16 cellular contexts compared by ENCODE assay signal in the genomic region with DNA sequence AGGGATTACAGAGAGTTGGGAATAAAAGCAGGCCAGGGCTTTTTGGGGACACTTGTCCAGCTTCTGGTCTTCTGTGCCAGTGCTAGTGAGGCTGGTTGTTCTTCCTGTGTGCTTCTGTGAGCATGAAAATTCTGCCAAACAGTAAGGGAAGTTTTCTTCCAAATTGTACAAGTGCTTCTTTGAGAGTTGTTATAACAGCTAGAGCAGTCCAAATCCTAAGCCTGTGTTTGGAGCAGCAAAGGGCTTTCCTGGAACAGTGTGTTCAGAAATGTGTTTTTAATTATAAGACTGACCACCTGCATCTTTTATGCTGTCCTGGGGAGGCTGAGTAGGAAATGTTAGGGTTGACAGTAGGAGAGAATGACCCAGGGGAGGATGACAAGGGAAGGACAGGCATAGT.
DNase-seq lines count a peak whose midpoint lies in the region; ATAC-seq and TF ChIP-seq lines count a peak whose summit lies in the region.
"Had no signal": no experiment of that assay in that cellular context is flagged by ENCODE, and none has a peak within 500 bp of the region (broad histone marks: within the 10 kb centered on the region; RNA-seq: fewer than 3 reads in every experiment).

No MANE protein-coding gene starts in this region.

- no peaks in the 10 kb centered on the region for H3K9me2 ChIP-seq in Loucy (replicated peaks; ENCODE audit: low read depth, low read length)

- H3K4me3 ChIP-seq in Loucy (ENCODE audit: low read length, poor library complexity, severe bottlenecking) = no peak overlapping the region
- H3K4me3 ChIP-seq in lower leg skin (ENCODE audit: low read depth, poor library complexity, severe bottlenecking) = no peak overlapping the region
- H3K4me3 ChIP-seq: SJSA1 had no signal

- intact Hi-C loops in left ventricle myocardium superior (cut with micrococcal nuclease) = no loop called here
- intact Hi-C loops in sciatic nerve (cut with DNase I) = no loop called here
- intact Hi-C loops in lower leg skin (cut with DNase I; ENCODE audit: low total_unique reads) = no loop called here

- ATAC-seq in left ventricle myocardium superior (peak; percentile 77), sciatic nerve (peak; percentile 92)

- DNase-seq in cerebellum (ENCODE audit: low spot score) (peak; percentile 6), left ventricle myocardium superior (no peak), sciatic nerve (ENCODE audit: low spot score) (no peak), NCI-H2196 (lab: John Stamatoyannopoulos, UW; ENCODE audit: unreplicated experiment) (no peak), GM19240 (ENCODE audit: insufficient read length, low spot score) (no peak), lower leg skin (ENCODE audit: low spot score in 2 of 2) (no peak)
- DNase-seq: Calu3; CD4-positive, CD25-positive, alpha-beta regulatory T cell; H7; Karpas-422; NCI-H1105 treated with DMSO at 0.1 percent for 48 hours; NCI-H1694 treated with DMSO at 0.1 percent for 48 hours; NCI-H526 treated with DMSO at 0.1 percent for 48 hours; NK-92 treated with Interleukin-12 subunit alpha and Interleukin-12 subunit beta, amount 100 ng/mL, for 24 hours had no signal

- peaks cover 5% of the 10 kb centered on the region for H3K4me1 ChIP-seq in Loucy (ENCODE audit: insufficient read depth, low read length, poor library complexity, severe bottlenecking)
- H3K4me1 ChIP-seq: SJSA1 had no signal

- H3K9ac ChIP-seq in Loucy (ENCODE audit: low read depth, low read length, poor library complexity, severe bottlenecking) = no peak overlapping the region

- TF ChIP-seq POLR2A in lower leg skin (IDR thresholded peaks at IDR 0.05) = no peak

- H3K36me3 ChIP-seq in Loucy (ENCODE audit: insufficient read depth, low read length) = no peaks in the 10 kb centered on the region
- H3K36me3 ChIP-seq: SJSA1 had no signal

- H3F3A ChIP-seq in Loucy (ENCODE audit: low read depth) = no peaks in the 10 kb centered on the region

- no peaks in the 10 kb centered on the region for H4K20me1 ChIP-seq in Loucy (ENCODE audit: insufficient read depth, low read length, poor library complexity, severe bottlenecking)

- H3K79me2 ChIP-seq in Loucy (ENCODE audit: insufficient read depth, low read length) = no peaks in the 10 kb centered on the region

- H3K27me3 ChIP-seq in Loucy (ENCODE audit: insufficient read depth, low read length, poor library complexity, severe bottlenecking) = no peaks in the 10 kb centered on the region
- H3K27me3 ChIP-seq: SJSA1 had no signal

- H3K9me3 ChIP-seq in Loucy (ENCODE audit: insufficient read depth, low read depth, low read length) = no peaks in the 10 kb centered on the region
- H3K9me3 ChIP-seq: SJSA1 had no signal

- no peak for TF ChIP-seq CTCF in Loucy (conservative IDR thresholded peaks at IDR 0.05; ENCODE audit: low read length)
- TF ChIP-seq CTCF in lower leg skin (IDR thresholded peaks at IDR 0.05) = no peak

- peak overlapping the region; percentile 57 for H2AFZ ChIP-seq in Loucy (ENCODE audit: low read length)

- no peak overlapping the region for H3K4me2 ChIP-seq in Loucy (ENCODE audit: low read depth, low read length, poor library complexity, severe bottlenecking)
